29 cellular contexts compared by ENCODE assay signal in the genomic region with DNA sequence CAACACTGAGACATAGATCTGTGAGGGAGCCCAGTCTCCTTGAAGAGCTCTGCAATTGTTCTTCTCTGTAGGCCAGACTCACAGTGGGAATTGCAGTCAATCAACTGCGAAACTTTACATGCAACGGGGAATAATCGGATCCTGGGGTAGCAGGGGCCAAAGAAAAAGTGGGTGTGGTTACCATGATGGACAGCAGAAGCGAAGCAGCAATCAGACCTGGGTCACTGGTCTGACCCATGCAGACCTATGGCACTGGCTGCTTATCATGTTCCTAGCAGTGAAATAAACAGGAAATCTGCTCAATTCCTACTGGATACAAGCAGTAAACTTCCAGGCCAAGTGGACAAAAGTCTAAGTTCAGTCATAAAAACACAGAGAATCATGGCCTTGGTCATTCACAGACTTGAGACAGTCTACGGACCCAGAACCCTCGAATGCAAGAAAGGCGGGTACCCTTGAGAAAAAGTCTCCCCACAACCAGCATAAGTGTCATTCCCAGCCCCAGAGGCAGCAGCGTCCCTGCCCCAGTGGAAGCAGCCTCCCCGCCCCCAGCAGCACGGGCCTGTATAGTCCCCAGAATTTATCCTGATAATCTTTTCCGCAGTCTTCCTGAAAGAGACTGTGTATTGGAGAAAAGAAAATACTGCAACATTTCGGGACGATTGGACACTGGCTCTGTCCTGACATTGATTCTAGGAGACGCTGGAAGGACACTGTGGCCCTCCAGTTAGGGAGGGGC. TPM values are rescaled to one million over a fixed set of nuclear protein-coding genes. Genes with fewer than 3 reads are reported as not detected.
"Had no signal": no experiment of that assay in that cellular context is flagged by ENCODE, and none has a peak within 500 bp of the region (broad histone marks: within the 10 kb centered on the region; RNA-seq: fewer than 3 reads in every experiment).

No MANE protein-coding gene starts in this region.

- H3K27ac ChIP-seq: ascending aorta, cardiac muscle cell, colonic mucosa, gastrocnemius medialis, left ventricle myocardium inferior, suprapubic skin, tibial artery, uterus had no signal

- H3K27ac Mint-ChIP-seq: activated B cell treated with CpG ODN at 0.5 μM for 24 hours; activated naive CD4-positive, alpha-beta T cell treated with anti-CD3 and anti-CD28 coated beads, Interleukin-2, amount 10 ng/mL, durations not matched to agents 7 days and 5 days; activated naive CD8-positive, alpha-beta T cell treated with anti-CD3 and anti-CD28 coated beads, Interleukin-2, amount 10 ng/mL, durations not matched to agents 7 days and 5 days; brain; memory B cell; natural killer cell; stimulated activated naive B cell treated with anti-CD40 and anti-IgM and Interleukin-4, amounts not matched to agents 10 μg/mL and 1 μg/mL and 100 μg/mL, for 72 hours; T-helper 2 cell treated with Interferon-gamma antibody and Interleukin-4, amounts not matched to agents 5 μg/mL and 100 μg/mL, for 36 hours had no signal

- ATAC-seq: gastrocnemius medialis; natural killer cell; sciatic nerve; stimulated activated naive B cell treated with anti-CD40 and anti-IgM and Interleukin-4, amounts not matched to agents 10 μg/mL and 1 μg/mL and 100 μg/mL, for 72 hours had no signal

- H3K9me3 ChIP-seq: ascending aorta, colonic mucosa, suprapubic skin, tibial artery, uterus had no signal

- DNase-seq: activated B cell treated with CpG ODN at 0.5 μM for 24 hours; activated CD8-positive, alpha-beta memory T cell treated with anti-CD3 and anti-CD28 coated beads, Interleukin-2, amount 50 U/mL, for 4 hours; activated gamma-delta T cell; activated naive CD4-positive, alpha-beta T cell treated with anti-CD3 and anti-CD28 coated beads, Interleukin-2, amount 10 ng/mL, durations not matched to agents 7 days and 5 days; activated naive CD8-positive, alpha-beta T cell treated with anti-CD3 and anti-CD28 coated beads, Interleukin-2, amount 10 ng/mL, durations not matched to agents 7 days and 5 days; activated T-cell treated with anti-CD3 and anti-CD28 coated beads, Interleukin-2, amount 50 U/mL, for 1 hour; cerebellar nuclear complex; colonic mucosa; effector CD8-positive, alpha-beta T cell; gastrocnemius medialis; glutamatergic neuron; left ventricle myocardium inferior; natural killer cell; small intestine; stimulated activated CD4-positive, alpha-beta T cell treated with anti-CD3 and anti-CD28 coated beads, Interleukin-1b, Interleukin-23, amount 100 ng/mL, for 48 hours; stimulated activated naive B cell treated with anti-CD40 and anti-IgM and Interleukin-4, amounts not matched to agents 10 μg/mL and 1 μg/mL and 100 μg/mL, for 72 hours; T-helper 1 cell; tibial artery; uterus had no signal

- H3K27me3 ChIP-seq: ascending aorta, colonic mucosa, suprapubic skin, uterus had no signal

- H3K36me3 Mint-ChIP-seq: activated naive CD4-positive, alpha-beta T cell treated with anti-CD3 and anti-CD28 coated beads, Interleukin-2, amount 10 ng/mL, durations not matched to agents 7 days and 5 days; activated naive CD8-positive, alpha-beta T cell treated with anti-CD3 and anti-CD28 coated beads, Interleukin-2, amount 10 ng/mL, durations not matched to agents 7 days and 5 days; brain had no signal

- H3K36me3 ChIP-seq: ascending aorta, cardiac muscle cell, colonic mucosa, gastrocnemius medialis, left ventricle myocardium inferior, suprapubic skin, tibial artery, uterus had no signal

- H3K9me3 Mint-ChIP-seq: T-helper 2 cell treated with Interferon-gamma antibody and Interleukin-4, amounts not matched to agents 5 μg/mL and 100 μg/mL, for 36 hours had no signal

- H3K4me1 ChIP-seq: ascending aorta, colonic mucosa, gastrocnemius medialis, left ventricle myocardium inferior, suprapubic skin, tibial artery, uterus had no signal

- H3K4me3 ChIP-seq: ascending aorta, cardiac muscle cell, colonic mucosa, gastrocnemius medialis, left ventricle myocardium inferior, suprapubic skin, tibial artery, uterus had no signal

- H3K4me3 Mint-ChIP-seq: activated B cell treated with CpG ODN at 0.5 μM for 24 hours; activated naive CD4-positive, alpha-beta T cell treated with anti-CD3 and anti-CD28 coated beads, Interleukin-2, amount 10 ng/mL, durations not matched to agents 7 days and 5 days; activated naive CD8-positive, alpha-beta T cell treated with anti-CD3 and anti-CD28 coated beads, Interleukin-2, amount 10 ng/mL, durations not matched to agents 7 days and 5 days; brain; memory B cell; natural killer cell; stimulated activated naive B cell treated with anti-CD40 and anti-IgM and Interleukin-4, amounts not matched to agents 10 μg/mL and 1 μg/mL and 100 μg/mL, for 72 hours; T-helper 2 cell treated with Interferon-gamma antibody and Interleukin-4, amounts not matched to agents 5 μg/mL and 100 μg/mL, for 36 hours had no signal

- H3K4me1 Mint-ChIP-seq: activated B cell treated with CpG ODN at 0.5 μM for 24 hours; activated naive CD4-positive, alpha-beta T cell treated with anti-CD3 and anti-CD28 coated beads, Interleukin-2, amount 10 ng/mL, durations not matched to agents 7 days and 5 days; activated naive CD8-positive, alpha-beta T cell treated with anti-CD3 and anti-CD28 coated beads, Interleukin-2, amount 10 ng/mL, durations not matched to agents 7 days and 5 days; memory B cell; natural killer cell; stimulated activated naive B cell treated with anti-CD40 and anti-IgM and Interleukin-4, amounts not matched to agents 10 μg/mL and 1 μg/mL and 100 μg/mL, for 72 hours had no signal

RNA-seq across cellular contexts. Expression of a gene that starts 34.6 kb away (rescaled TPM):
- total RNA-seq: ascending aorta, cardiac muscle cell, dermis microvascular lymphatic vessel endothelial cell, gastrocnemius medialis, left ventricle myocardium inferior, osteoblast, renal cortical epithelial cell had no signal
